ENCODE assay signal across 8 cellular contexts in genomic region chr3:111967651-111968274, GRCh38. TPM values are rescaled to one million over a fixed set of nuclear protein-coding genes. Genes with fewer than 3 reads are reported as not detected.
A peak's percentile ranks its signal among the peaks of the same experiment; 100 is the strongest.
DNase-seq lines count a peak whose midpoint lies in the region; ATAC-seq and TF ChIP-seq lines count a peak whose summit lies in the region.

No MANE protein-coding gene starts in this region.

- peaks cover 10% of the 10 kb centered on the region for H3K36me3 Mint-ChIP-seq in natural killer cell
- no peaks in the 10 kb centered on the region for H3K36me3 Mint-ChIP-seq in stimulated activated naive B cell treated with anti-CD40 and anti-IgM and Interleukin-4, amounts not matched to agents 10 μg/mL and 1 μg/mL and 100 μg/mL, for 72 hours

- CTCF ChIA-PET in OCI-LY7 (lab: Charles Lee; ENCODE audit: unreplicated experiment): interaction anchor here (0.6 to 1.4 kb wide), 5 partner anchors 247 to 1323 kb away, joined by 3 to 4 read pairs (median 4); no protein-coding TSS in a partner anchor

- peak; percentile 93 for TF ChIP-seq CTCF in OCI-LY7 (conservative IDR thresholded peaks at IDR 0.05; ENCODE audit: low read length)
- TF ChIP-seq CTCF in esophagus muscularis mucosa (IDR thresholded peaks at IDR 0.05): peak; percentile 85 to 94 (median 90)
- TF ChIP-seq CTCF in natural killer cell (IDR thresholded peaks at IDR 0.05): peak; percentile 96

- no peaks in the 10 kb centered on the region for H3K79me2 ChIP-seq in OCI-LY7 (ENCODE audit: insufficient read depth, low read depth, low read length)

- DNase-seq in DMS153 treated with DMSO at 0.1 percent for 48 hours (lab: John Stamatoyannopoulos, UW; ENCODE audit: unreplicated experiment) (peak; percentile 85), OCI-LY7 (ENCODE audit: low spot score) (peak; percentile 82), activated T-cell treated with anti-CD3 and anti-CD28 coated beads for 24 hours (ENCODE audit: low read depth) (peak; percentile 76), esophagus muscularis mucosa (ENCODE audit: extremely low spot score) (peak; percentile 97), natural killer cell (peak; percentile 66)
- peak; percentile 73 for DNase-seq in Jurkat, Clone E6-1 (ENCODE audit: low read depth, low spot score)
- DNase-seq in stimulated activated naive B cell treated with anti-CD40 and anti-IgM and Interleukin-4, amounts not matched to agents 10 μg/mL and 1 μg/mL and 100 μg/mL, for 72 hours: peak; percentile 66

- ATAC-seq in GM21619 (IDR thresholded peaks at IDR 0.05; ENCODE audit: unreplicated experiment) (peak; percentile 96), natural killer cell (peak; percentile 86 to 98 (median 95))
- ATAC-seq in stimulated activated naive B cell treated with anti-CD40 and anti-IgM and Interleukin-4, amounts not matched to agents 10 μg/mL and 1 μg/mL and 100 μg/mL, for 72 hours (replicated peaks): peak; percentile 97

- WGBS in esophagus muscularis mucosa: 10% methylated on average over 8 of the region's 8 CpGs

- H3K9me2 ChIP-seq in OCI-LY7 (ENCODE audit: insufficient read depth, low read length): no peaks in the 10 kb centered on the region

- POLR2A ChIA-PET in OCI-LY7 (lab: Charles Lee): interaction anchor here (0.7 to 1.4 kb wide), 6 partner anchors 9 to 302 kb away, joined by 3 to 6 read pairs (median 4); partner anchors contain the start of gene ABHD10

- H3K27ac ChIP-seq in OCI-LY7 (ENCODE audit: low read depth, low read length, poor library complexity, severe bottlenecking) (no peak overlapping the region), esophagus muscularis mucosa (replicated peaks in 1 of 4) (peak overlapping the region; percentile 38 to 67 (median 48))

- intact Hi-C loops in OCI-LY7 (cut with micrococcal nuclease; ENCODE audit: unreplicated experiment): loop anchor here (1.0 kb wide), 2 partner anchors 250 to 299 kb away; no protein-coding TSS in a partner anchor
- intact Hi-C loops in esophagus muscularis mucosa (cut with DNase I): loop anchor here (1.0 to 2.0 kb wide), 2 partner anchors 107 to 250 kb away; no protein-coding TSS in a partner anchor
- intact Hi-C loops in natural killer cell (cut with micrococcal nuclease): loop anchor here (1.0 to 10.0 kb wide), 4 partner anchors 72 to 423 kb away; partner anchors contain the start of gene CD96

- H3K36me3 ChIP-seq in OCI-LY7 (ENCODE audit: insufficient read depth, low read length): no peaks in the 10 kb centered on the region
- peaks cover 0 to 40% (median 16%) of the 10 kb centered on the region in 4 donors for H3K36me3 ChIP-seq in esophagus muscularis mucosa

- no peak overlapping the region for H3K4me3 ChIP-seq in Jurkat, Clone E6-1 (ENCODE audit: low read length)
- no peak overlapping the region for H3K4me3 ChIP-seq in OCI-LY7 (ENCODE audit: low read depth, low read length, poor library complexity, severe bottlenecking)
- H3K4me3 ChIP-seq in esophagus muscularis mucosa: no peak overlapping the region

- no peak for TF ChIP-seq EP300 in esophagus muscularis mucosa (IDR thresholded peaks at IDR 0.05)

- H3K4me3 Mint-ChIP-seq in natural killer cell: no peak overlapping the region
- peak overlapping the region; percentile 72 to 81 for H3K4me3 Mint-ChIP-seq in stimulated activated naive B cell treated with anti-CD40 and anti-IgM and Interleukin-4, amounts not matched to agents 10 μg/mL and 1 μg/mL and 100 μg/mL, for 72 hours

- H2AFZ ChIP-seq in OCI-LY7 (ENCODE audit: low read length): peak overlapping the region; percentile 53; the same call in 1 of the 2 replicates

- peaks cover 5 to 7% of the 10 kb centered on the region in 2 donors for H3K4me1 Mint-ChIP-seq in natural killer cell
- peaks cover 2 to 11% of the 10 kb centered on the region in 2 donors for H3K4me1 Mint-ChIP-seq in stimulated activated naive B cell treated with anti-CD40 and anti-IgM and Interleukin-4, amounts not matched to agents 10 μg/mL and 1 μg/mL and 100 μg/mL, for 72 hours

- H3K9me3 Mint-ChIP-seq in natural killer cell: no peaks in the 10 kb centered on the region
- H3K9me3 Mint-ChIP-seq in stimulated activated naive B cell treated with anti-CD40 and anti-IgM and Interleukin-4, amounts not matched to agents 10 μg/mL and 1 μg/mL and 100 μg/mL, for 72 hours: no peaks in the 10 kb centered on the region

- H3K9me3 ChIP-seq in OCI-LY7 (ENCODE audit: low read length) (no peaks in the 10 kb centered on the region), esophagus muscularis mucosa (no peaks in the 10 kb centered on the region)

- no peak for TF ChIP-seq POLR2A in esophagus muscularis mucosa (IDR thresholded peaks at IDR 0.05; ENCODE audit: low read depth)

- peak overlapping the region; percentile 8 to 62 for H3K27ac Mint-ChIP-seq in natural killer cell
- no peak overlapping the region for H3K27ac Mint-ChIP-seq in stimulated activated naive B cell treated with anti-CD40 and anti-IgM and Interleukin-4, amounts not matched to agents 10 μg/mL and 1 μg/mL and 100 μg/mL, for 72 hours

- BruUV-seq in OCI-LY7 (replicated peaks; lab: Mats Ljungman, UMichigan): no TSS peak

- H3K4me1 ChIP-seq in OCI-LY7 (ENCODE audit: insufficient read depth, low read length, poor library complexity, severe bottlenecking) (peaks cover 6% of the 10 kb centered on the region), esophagus muscularis mucosa (peaks cover 18 to 28% (median 25%) of the 10 kb centered on the region in 4 donors)

- no peaks in the 10 kb centered on the region for H3K27me3 Mint-ChIP-seq in natural killer cell (ENCODE audit: low read depth in 2 of 2)
- H3K27me3 Mint-ChIP-seq in stimulated activated naive B cell treated with anti-CD40 and anti-IgM and Interleukin-4, amounts not matched to agents 10 μg/mL and 1 μg/mL and 100 μg/mL, for 72 hours: no peaks in the 10 kb centered on the region

- peak overlapping the region; percentile 44; the same call in 1 of the 2 replicates for H3K4me2 ChIP-seq in OCI-LY7 (ENCODE audit: low read length)

- no peaks in the 10 kb centered on the region for H3K27me3 ChIP-seq in esophagus muscularis mucosa

- no peaks in the 10 kb centered on the region for H4K20me1 ChIP-seq in OCI-LY7 (ENCODE audit: insufficient read depth, low read length)

RNA-seq across cellular contexts. Expression of gene ABHD10, which starts 11.1 kb away (rescaled TPM):
- polyA plus RNA-seq in Jurkat, Clone E6-1 (2012; ENCODE audit: insufficient read depth, insufficient read length): 45.7 TPM
- total RNA-seq in OCI-LY7 (2014; rRNA removed; shearing (Covaris generic)): 25.8 and 40.8 TPM in 2 replicates
- total RNA-seq in OCI-LY7 (2022): 45.1 and 46.5 TPM in 2 replicates
- total RNA-seq in esophagus muscularis mucosa: 10 to 100 TPM in 3 of 4 donors, 1 to 10 TPM in 1; 6.5 to 15.0 (median 12.2) TPM
- 10 to 100 TPM; 21.6 to 24.0 (median 22.6) TPM for total RNA-seq in natural killer cell

RNA-seq across cellular contexts. Expression of gene TAGLN3, which starts 31.0 kb away (rescaled TPM):
- polyA plus RNA-seq in Jurkat, Clone E6-1 (2012; ENCODE audit: insufficient read depth, insufficient read length): not detected
- not detected in 2 replicates for total RNA-seq in OCI-LY7 (2014; rRNA removed; shearing (Covaris generic))
- not detected in 2 replicates for total RNA-seq in OCI-LY7 (2022)
- total RNA-seq in esophagus muscularis mucosa: 1 to 10 TPM in 2 of 4 donors, under 1 TPM in 2; 0.83 to 4.0 (median 1.3) TPM
- total RNA-seq in natural killer cell: not detected
